In genomic region chr9:124507880-124508432, GRCh38 we compare ENCODE assay signal across 1 cellular context.
TF ChIP-seq lines count a peak whose summit lies in the region.

No MANE protein-coding gene starts in this region.

TF ChIP-seq in HepG2, 621 proteins besides CTCF, POLR2A, EP300 and RAD21 (continued from another document):
- TF ChIP-seq NRL (CRISPR knock-in tag; IDR thresholded peaks at IDR 0.05; ENCODE audit: borderline replicate concordance), result 0 out of 2 replicates have a peak, but pooled peaks have one; percentile 75
- TF ChIP-seq SMARCE1 (IDR thresholded peaks at IDR 0.05; ENCODE audit: borderline replicate concordance), result no peak
- TF ChIP-seq GZF1 (CRISPR knock-in tag; IDR thresholded peaks at IDR 0.05), result no peak
